Comparison of ENCODE assay signal across 1 cellular context in the genomic region with DNA sequence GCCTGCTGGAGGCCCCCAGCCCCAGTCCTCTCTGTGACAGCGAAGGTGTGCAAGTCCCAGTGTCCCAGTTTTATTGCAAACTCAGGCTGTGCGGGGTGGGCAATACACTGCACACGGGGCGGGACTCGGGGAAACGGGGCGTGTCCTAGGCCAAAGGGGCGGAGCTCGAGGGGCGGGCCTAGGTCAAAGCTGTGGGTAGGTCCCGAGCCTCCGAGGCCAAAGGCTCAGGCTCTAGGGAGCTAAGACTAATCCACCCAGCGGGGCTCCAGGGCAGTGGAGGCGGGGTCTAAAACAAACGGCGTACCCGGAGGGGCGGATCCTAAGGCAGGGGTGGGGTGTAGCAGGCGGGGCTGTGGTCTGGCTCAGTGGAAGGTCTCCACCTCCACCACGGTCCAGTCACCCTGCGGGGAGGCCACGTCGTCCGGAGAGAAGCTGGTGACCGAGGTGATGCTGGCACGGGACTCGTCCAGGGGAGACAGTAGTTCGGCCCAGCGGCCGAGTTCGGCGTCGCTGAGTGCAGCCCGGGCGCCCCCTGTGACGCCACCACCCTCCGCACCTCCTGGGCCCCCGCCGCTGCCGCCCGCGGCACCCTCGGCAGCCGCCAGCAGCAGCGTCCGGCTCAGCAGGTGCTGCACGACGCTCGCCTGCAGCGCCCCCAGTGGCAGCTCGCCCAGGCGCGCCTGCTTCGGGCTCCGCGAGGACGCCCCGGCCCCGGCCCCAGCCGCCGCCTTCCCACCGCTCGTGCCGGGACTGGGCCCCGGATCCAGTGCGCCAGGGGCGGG.
TF ChIP-seq lines count a peak whose summit lies in the region.

No MANE protein-coding gene starts in this region.

TF ChIP-seq in K562, 482 proteins besides CTCF, POLR2A, EP300 and RAD21 (continued from another document and continues in another):
- TF ChIP-seq RREB1 (CRISPR knock-in tag; IDR thresholded peaks at IDR 0.05) (0 out of 2 replicates have a peak, but pooled peaks have one; percentile 40), KDM1A (IDR thresholded peaks at IDR 0.05) (no peak), ZFP1 (CRISPR knock-in tag; IDR thresholded peaks at IDR 0.05) (no peak), ZNF780A (CRISPR knock-in tag; IDR thresholded peaks at IDR 0.05) (no peak), HNRNPLL (IDR thresholded peaks at IDR 0.05; ENCODE audit: low read depth, low read length, poor library complexity, severe bottlenecking) (no peak), ZNF766 (CRISPR knock-in tag; conservative IDR thresholded peaks at IDR 0.05) (no peak), HNRNPH1 (optimal IDR thresholded peaks at IDR 0.05; ENCODE audit: low read depth, low read length) (no peak), TAF7 (tag; IDR thresholded peaks at IDR 0.05) (no peak), PREB (CRISPR knock-in tag; IDR thresholded peaks at IDR 0.05) (no peak), NCOA4 (IDR thresholded peaks at IDR 0.05; ENCODE audit: partially characterized antibody) (no peak), MITF (IDR thresholded peaks at IDR 0.05) (no peak), DPF2 (IDR thresholded peaks at IDR 0.05) (peak; percentile 60; the same call in 1 of the 2 replicates), HNRNPK (IDR thresholded peaks at IDR 0.05; ENCODE audit: low read depth, low read length, poor library complexity, severe bottlenecking) (no peak), ZBED1 (IDR thresholded peaks at IDR 0.05) (no peak), JUN (IDR thresholded peaks at IDR 0.05; ENCODE audit: borderline replicate concordance, low read depth, low read length) (0 out of 2 replicates have a peak, but pooled peaks have one; percentile 17), JUN (CRISPR knock-in tag; IDR thresholded peaks at IDR 0.05; ENCODE audit: borderline replicate concordance) (no peak), XRCC4 (IDR thresholded peaks at IDR 0.05; ENCODE audit: extremely low read depth, insufficient read depth, insufficient read length) (no peak), NR3C1 (CRISPR knock-in tag; IDR thresholded peaks at IDR 0.05) (no peak), HMBOX1 (IDR thresholded peaks at IDR 0.05) (0 out of 2 replicates have a peak, but pooled peaks have one; percentile 47), GMEB1 (CRISPR knock-in tag; IDR thresholded peaks at IDR 0.05) (no peak), ZNF395 (CRISPR knock-in tag; IDR thresholded peaks at IDR 0.05) (no peak), SAP30 (IDR thresholded peaks at IDR 0.05; ENCODE audit: borderline replicate concordance, insufficient read depth, low read depth, low read length, poor library complexity, severe bottlenecking) (no peak), ZNF263 (CRISPR knock-in tag; IDR thresholded peaks at IDR 0.05; ENCODE audit: borderline replicate concordance) (0 out of 2 replicates have a peak, but pooled peaks have one; percentile 24), EWSR1 (IDR thresholded peaks at IDR 0.05; ENCODE audit: borderline replicate concordance, low read depth, partially characterized antibody) (no peak), NR0B1 (IDR thresholded peaks at IDR 0.05; ENCODE audit: partially characterized antibody) (no peak), ZNF354B (CRISPR knock-in tag; IDR thresholded peaks at IDR 0.05) (no peak), GTF2E2 (tag; IDR thresholded peaks at IDR 0.05) (no peak), HDAC8 (tag; IDR thresholded peaks at IDR 0.05) (no peak), NRF1 (conservative IDR thresholded peaks at IDR 0.05 in 1 of 2, IDR thresholded peaks at IDR 0.05 in 1 of 2) (peak; percentile 70 to 73), ARNT (IDR thresholded peaks at IDR 0.05) (no peak)
- TF ChIP-seq, protein P1, sequence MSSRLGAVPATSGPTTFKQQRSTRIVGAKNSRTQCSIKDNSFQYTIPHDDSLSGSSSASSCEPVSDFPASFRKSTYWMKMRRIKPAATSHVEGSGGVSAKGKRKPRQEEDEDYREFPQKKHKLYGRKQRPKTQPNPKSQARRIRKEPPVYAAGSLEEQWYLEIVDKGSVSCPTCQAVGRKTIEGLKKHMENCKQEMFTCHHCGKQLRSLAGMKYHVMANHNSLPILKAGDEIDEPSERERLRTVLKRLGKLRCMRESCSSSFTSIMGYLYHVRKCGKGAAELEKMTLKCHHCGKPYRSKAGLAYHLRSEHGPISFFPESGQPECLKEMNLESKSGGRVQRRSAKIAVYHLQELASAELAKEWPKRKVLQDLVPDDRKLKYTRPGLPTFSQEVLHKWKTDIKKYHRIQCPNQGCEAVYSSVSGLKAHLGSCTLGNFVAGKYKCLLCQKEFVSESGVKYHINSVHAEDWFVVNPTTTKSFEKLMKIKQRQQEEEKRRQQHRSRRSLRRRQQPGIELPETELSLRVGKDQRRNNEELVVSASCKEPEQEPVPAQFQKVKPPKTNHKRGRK (tag; IDR thresholded peaks at IDR 0.05): no peak
- TF ChIP-seq, protein P2, sequence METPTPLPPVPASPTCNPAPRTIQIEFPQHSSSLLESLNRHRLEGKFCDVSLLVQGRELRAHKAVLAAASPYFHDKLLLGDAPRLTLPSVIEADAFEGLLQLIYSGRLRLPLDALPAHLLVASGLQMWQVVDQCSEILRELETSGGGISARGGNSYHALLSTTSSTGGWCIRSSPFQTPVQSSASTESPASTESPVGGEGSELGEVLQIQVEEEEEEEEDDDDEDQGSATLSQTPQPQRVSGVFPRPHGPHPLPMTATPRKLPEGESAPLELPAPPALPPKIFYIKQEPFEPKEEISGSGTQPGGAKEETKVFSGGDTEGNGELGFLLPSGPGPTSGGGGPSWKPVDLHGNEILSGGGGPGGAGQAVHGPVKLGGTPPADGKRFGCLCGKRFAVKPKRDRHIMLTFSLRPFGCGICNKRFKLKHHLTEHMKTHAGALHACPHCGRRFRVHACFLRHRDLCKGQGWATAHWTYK (CRISPR knock-in tag; IDR thresholded peaks at IDR 0.05): no peak
- TF ChIP-seq, protein P3, sequence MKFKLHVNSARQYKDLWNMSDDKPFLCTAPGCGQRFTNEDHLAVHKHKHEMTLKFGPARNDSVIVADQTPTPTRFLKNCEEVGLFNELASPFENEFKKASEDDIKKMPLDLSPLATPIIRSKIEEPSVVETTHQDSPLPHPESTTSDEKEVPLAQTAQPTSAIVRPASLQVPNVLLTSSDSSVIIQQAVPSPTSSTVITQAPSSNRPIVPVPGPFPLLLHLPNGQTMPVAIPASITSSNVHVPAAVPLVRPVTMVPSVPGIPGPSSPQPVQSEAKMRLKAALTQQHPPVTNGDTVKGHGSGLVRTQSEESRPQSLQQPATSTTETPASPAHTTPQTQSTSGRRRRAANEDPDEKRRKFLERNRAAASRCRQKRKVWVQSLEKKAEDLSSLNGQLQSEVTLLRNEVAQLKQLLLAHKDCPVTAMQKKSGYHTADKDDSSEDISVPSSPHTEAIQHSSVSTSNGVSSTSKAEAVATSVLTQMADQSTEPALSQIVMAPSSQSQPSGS (CRISPR knock-in tag; IDR thresholded peaks at IDR 0.05): no peak
